ENCODE assay signal across 11 cellular contexts in genomic region chr4:146273204-146273901, GRCh38. TPM values are rescaled to one million over a fixed set of nuclear protein-coding genes. Genes with fewer than 3 reads are reported as not detected.
DNase-seq lines count a peak whose midpoint lies in the region; ATAC-seq and TF ChIP-seq lines count a peak whose summit lies in the region.
"Had no signal": no experiment of that assay in that cellular context is flagged by ENCODE, and none has a peak within 500 bp of the region (broad histone marks: within the 10 kb centered on the region; RNA-seq: fewer than 3 reads in every experiment).

No MANE protein-coding gene starts in this region.

- H3K4me1 ChIP-seq in GM23248 (ENCODE audit: insufficient read depth): no peaks in the 10 kb centered on the region
- H3K4me1 ChIP-seq: ascending aorta had no signal

- TF ChIP-seq CTCF in GM12865 (IDR thresholded peaks at IDR 0.05; ENCODE audit: insufficient read depth, low read depth, low read length, missing control alignments) (no peak), foreskin fibroblast (IDR thresholded peaks at IDR 0.05; ENCODE audit: low read depth, low read length) (no peak)

- no peak overlapping the region for H3K4me2 ChIP-seq in GM23248 (ENCODE audit: unreplicated experiment)

- H3K36me3 ChIP-seq in GM23248 (ENCODE audit: low read depth): no peaks in the 10 kb centered on the region
- H3K36me3 ChIP-seq: ascending aorta had no signal

- no peaks in the 10 kb centered on the region for H4K20me1 ChIP-seq in GM23248 (ENCODE audit: insufficient read depth)

- in situ Hi-C loops in GM23248 (cut with MboI): no loop called here

- DNase-seq in GM12865 (ENCODE audit: low read depth) (peak; percentile 90), GM23248 (no peak), foreskin fibroblast (no peak), NCI-H82 treated with DMSO at 0.1 percent for 48 hours (lab: John Stamatoyannopoulos, UW; ENCODE audit: unreplicated experiment) (no peak), foreskin melanocyte (no peak)
- DNase-seq: NCI-H2107, Right ventricle myocardium superior had no signal

- 90 to 94% methylated on average over 5 of the region's 5 CpGs for WGBS in GM23248 (ENCODE audit: low coverage in 1 of 2, low lambda C conversion rate in 2 of 2, missing lambda C conversion rate in 2 of 2), 2 experiments

- H3K9ac ChIP-seq in GM23248: no peak overlapping the region

- H3F3A ChIP-seq in GM23248 (ENCODE audit: insufficient read depth): no peaks in the 10 kb centered on the region

- H3K27ac ChIP-seq in GM23248: no peak overlapping the region
- H3K27ac ChIP-seq: ascending aorta had no signal

- no peaks in the 10 kb centered on the region for H3K9me2 ChIP-seq in GM23248 (ENCODE audit: insufficient read depth)

- no peaks in the 10 kb centered on the region for H3K79me2 ChIP-seq in GM23248 (ENCODE audit: insufficient read depth)

- ATAC-seq in GM19025 (IDR thresholded peaks at IDR 0.05; ENCODE audit: low read depth, unreplicated experiment) (peak; percentile 64), GM21825 (IDR thresholded peaks at IDR 0.05; ENCODE audit: unreplicated experiment) (peak; percentile 61), HG03342 (IDR thresholded peaks at IDR 0.05; ENCODE audit: unreplicated experiment) (peak; percentile 65)

- no peaks in the 10 kb centered on the region for H3K27me3 ChIP-seq in GM23248 (replicated peaks; ENCODE audit: insufficient read depth)
- H3K27me3 ChIP-seq: ascending aorta had no signal

- H3K4me3 ChIP-seq in GM12865 (ENCODE audit: low read depth, low read length) (peak overlapping the region; percentile 49), GM23248 (no peak overlapping the region), foreskin fibroblast (ENCODE audit: low read depth in 1 of 2, low read length in 2 of 2) (no peak overlapping the region)
- H3K4me3 ChIP-seq: ascending aorta had no signal

- no peak overlapping the region for H2AFZ ChIP-seq in GM23248

- H3K9me3 ChIP-seq in GM23248 (ENCODE audit: low read depth): no peaks in the 10 kb centered on the region
- H3K9me3 ChIP-seq: ascending aorta had no signal

RNA-seq across cellular contexts. Expression of gene REELD1, which starts 59.0 kb away (rescaled TPM):
- not detected in 2 replicates for total RNA-seq in GM23248 (2014; rRNA removed; shearing (Covaris generic))
- polyA plus RNA-seq in GM23248 (2016; fragmentation: Nextera tagmentation; extraction: Ambion mirVana): not detected in 2 replicates
- total RNA-seq: ascending aorta, Right ventricle myocardium superior had no signal
